Comparison of ENCODE assay signal across 8 cellular contexts in genomic region chr4:39528056-39528465, GRCh38. TPM values are rescaled to one million over a fixed set of nuclear protein-coding genes. Genes with fewer than 3 reads are reported as not detected.
DNase-seq lines count a peak whose midpoint lies in the region; ATAC-seq and TF ChIP-seq lines count a peak whose summit lies in the region.

No MANE protein-coding gene starts in this region.

- H3K4me1 Mint-ChIP-seq in H9 = peaks cover 12 to 15% of the 10 kb centered on the region in 2 experiments
- peaks cover 20% of the 10 kb centered on the region for H3K4me1 Mint-ChIP-seq in activated CD8-positive, alpha-beta T cell treated with anti-CD3 and anti-CD28 coated beads, Interleukin-2, amount 10 ng/mL, durations not matched to agents 7 days and 5 days (ENCODE audit: low read depth)
- peaks cover 4% of the 10 kb centered on the region for H3K4me1 Mint-ChIP-seq in glutamatergic neuron (ENCODE audit: low read depth, unreplicated experiment)

- H3K27ac Mint-ChIP-seq in H9 (peak overlapping the region; percentile 71 to 97 (median 92)), glutamatergic neuron (ENCODE audit: unreplicated experiment) (peak overlapping the region; percentile 98)
- peak overlapping the region; percentile 81 for H3K27ac Mint-ChIP-seq in activated CD8-positive, alpha-beta T cell treated with anti-CD3 and anti-CD28 coated beads, Interleukin-2, amount 10 ng/mL, durations not matched to agents 7 days and 5 days

- H2BK120ac ChIP-seq in H9 (ENCODE audit: low read depth, low read length, poor library complexity, severe bottlenecking) = no peak overlapping the region

- peak overlapping the region; percentile 25 for H3K18ac ChIP-seq in H9 (ENCODE audit: insufficient read length, low read depth, low read length)

- H2BK5ac ChIP-seq in H9 (ENCODE audit: insufficient read length, low read length) = no peak overlapping the region

- DNase-seq in H9 (no peak), glutamatergic neuron (no peak), posterior vena cava (ENCODE audit: low spot score) (peak; percentile 97), HK-2 (ENCODE audit: unreplicated experiment) (no peak), A172 (ENCODE audit: low spot score) (no peak)
- DNase-seq in activated CD8-positive, alpha-beta T cell treated with anti-CD3 and anti-CD28 coated beads, Interleukin-2, amount 10 ng/mL, durations not matched to agents 7 days and 5 days = no peak

- no peak overlapping the region for H3T11ph ChIP-seq in H9 (ENCODE audit: low read length)

- H3K23ac ChIP-seq in H9 (ENCODE audit: insufficient read length, low read depth, low read length) = no peak overlapping the region

- intact Hi-C loops in posterior vena cava (cut with DNase I) = loop anchor here in 1 of 2 donors (5.0 kb wide), 1 partner anchor 109 kb away; the partner anchor contains the start of gene SMIM14

- H3K56ac ChIP-seq in H9 (ENCODE audit: insufficient read length, low read depth, low read length) = no peak overlapping the region

- H4K5ac ChIP-seq in H9 (ENCODE audit: insufficient read length, low read depth, low read length) = no peak overlapping the region

- peaks cover 40 to 50% (median 46%) of the 10 kb centered on the region in 3 experiments for H3K36me3 Mint-ChIP-seq in H9 (ENCODE audit: insufficient read depth in 1 of 3, low read depth in 3 of 3)
- peaks cover 20% of the 10 kb centered on the region for H3K36me3 Mint-ChIP-seq in activated CD8-positive, alpha-beta T cell treated with anti-CD3 and anti-CD28 coated beads, Interleukin-2, amount 10 ng/mL, durations not matched to agents 7 days and 5 days (ENCODE audit: low read depth)
- H3K36me3 Mint-ChIP-seq in glutamatergic neuron (ENCODE audit: unreplicated experiment) = peaks cover 28% of the 10 kb centered on the region

- peak overlapping the region; percentile 90 for H3K4me2 ChIP-seq in H9 (ENCODE audit: insufficient read depth, insufficient read length, low read length)

- H3K27me3 Mint-ChIP-seq in H9 (ENCODE audit: low read depth) = no peaks in the 10 kb centered on the region; the same call in 1 of the 2 replicates
- peaks cover 2% of the 10 kb centered on the region for H3K27me3 Mint-ChIP-seq in activated CD8-positive, alpha-beta T cell treated with anti-CD3 and anti-CD28 coated beads, Interleukin-2, amount 10 ng/mL, durations not matched to agents 7 days and 5 days (ENCODE audit: low read depth)
- H3K27me3 Mint-ChIP-seq in glutamatergic neuron (ENCODE audit: unreplicated experiment) = peaks cover 7% of the 10 kb centered on the region

- H2AFZ ChIP-seq in H9 (ENCODE audit: low read length) = no peak overlapping the region

- no peak overlapping the region for H2BK15ac ChIP-seq in H9 (ENCODE audit: low read depth, low read length)

- no CpG with 5 or more reads among the region's 22 CpGs for WGBS in H9 (ENCODE audit: extremely low coverage, insufficient read length, low lambda C conversion rate)

- H3K23me2 ChIP-seq in H9 (ENCODE audit: insufficient read length, low read depth, low read length, poor library complexity, severe bottlenecking) = peaks cover 9% of the 10 kb centered on the region

- H3K9me3 Mint-ChIP-seq in H9 (peaks cover 38 to 39% of the 10 kb centered on the region in 2 experiments), glutamatergic neuron (ENCODE audit: unreplicated experiment) (peaks cover 16% of the 10 kb centered on the region)
- H3K9me3 Mint-ChIP-seq in activated CD8-positive, alpha-beta T cell treated with anti-CD3 and anti-CD28 coated beads, Interleukin-2, amount 10 ng/mL, durations not matched to agents 7 days and 5 days (ENCODE audit: insufficient read depth) = peaks cover 18% of the 10 kb centered on the region

- CTCF ChIA-PET in activated CD8-positive, alpha-beta T cell treated with anti-CD3 and anti-CD28 coated beads, Interleukin-2, amount 10 ng/mL, durations not matched to agents 7 days and 5 days (lab: Charles Lee) = no interaction called here

- TF ChIP-seq CTCF in 22Rv1 (IDR thresholded peaks at IDR 0.05) = no peak
- TF ChIP-seq CTCF in H9 (conservative IDR thresholded peaks at IDR 0.05) = no peak
- TF ChIP-seq CTCF in glutamatergic neuron (IDR thresholded peaks at IDR 0.05; ENCODE audit: partially characterized antibody, unreplicated experiment) = no peak

- H3K27ac ChIP-seq in 22Rv1 (peak overlapping the region; percentile 91), H9 (ENCODE audit: insufficient read length, low read depth, low read length) (no peak overlapping the region)

- H3K27me3 ChIP-seq in H9 (ENCODE audit: insufficient read depth, low read length) = no peaks in the 10 kb centered on the region

- H4K91ac ChIP-seq in H9 (ENCODE audit: insufficient read length, low read depth, low read length) = no peak overlapping the region

- H4K8ac ChIP-seq in H9 (replicated peaks; ENCODE audit: insufficient read length, low read depth, low read length) = no peak overlapping the region

- H3K14ac ChIP-seq in H9 (ENCODE audit: insufficient read depth, low read length) = peak overlapping the region; percentile 68; the same call in 1 of the 2 replicates

- H3K4me3 Mint-ChIP-seq in H9 (peak overlapping the region; percentile 97 to 99), glutamatergic neuron (ENCODE audit: unreplicated experiment) (peak overlapping the region; percentile 100)
- H3K4me3 Mint-ChIP-seq in activated CD8-positive, alpha-beta T cell treated with anti-CD3 and anti-CD28 coated beads, Interleukin-2, amount 10 ng/mL, durations not matched to agents 7 days and 5 days = peak overlapping the region; percentile 98

- ATAC-seq in activated CD8-positive, alpha-beta T cell treated with anti-CD3 and anti-CD28 coated beads, Interleukin-2, amount 10 ng/mL, durations not matched to agents 7 days and 5 days = no peak
- no peak for ATAC-seq in GM19452 (IDR thresholded peaks at IDR 0.05; ENCODE audit: unreplicated experiment)

- H2AK5ac ChIP-seq in H9 (ENCODE audit: insufficient read length, low read length) = no peak overlapping the region

- H3K4ac ChIP-seq in H9 (ENCODE audit: low read depth, low read length) = no peak overlapping the region

- H4K20me1 ChIP-seq in H9 (ENCODE audit: control insufficient read depth, insufficient read depth, insufficient read length) = no peaks in the 10 kb centered on the region

- peak overlapping the region; percentile 87 for H3K9ac ChIP-seq in H9 (ENCODE audit: extremely low read depth, insufficient read length, low read length)

- peaks cover 3% of the 10 kb centered on the region for H3K79me1 ChIP-seq in H9 (ENCODE audit: insufficient read depth, low read depth, low read length, poor library complexity, severe bottlenecking)

- no peak overlapping the region for H2BK12ac ChIP-seq in H9 (ENCODE audit: insufficient read length, low read depth, low read length)

- H3K4me1 ChIP-seq in H9 (ENCODE audit: insufficient read depth, low read length) = no peaks in the 10 kb centered on the region

- POLR2A ChIA-PET in activated CD8-positive, alpha-beta T cell treated with anti-CD3 and anti-CD28 coated beads, Interleukin-2, amount 10 ng/mL, durations not matched to agents 7 days and 5 days (lab: Charles Lee) = interaction anchor here (1.1 kb wide), 1 partner anchor 109 kb away, joined by 3 read pairs; no protein-coding TSS in a partner anchor

- peaks cover 7% of the 10 kb centered on the region; the same call in 1 of the 2 replicates for H3K79me2 ChIP-seq in H9 (ENCODE audit: insufficient read depth, low read length)

- H2BK20ac ChIP-seq in H9 (ENCODE audit: low read depth, low read length, poor library complexity, severe bottlenecking) = no peak overlapping the region

- H3K9me3 ChIP-seq in H9 (ENCODE audit: control insufficient read depth, low read depth, low read length) = peaks cover 29% of the 10 kb centered on the region

RNA-seq across cellular contexts. Expression of gene UGDH, which starts 0.8 kb away (rescaled TPM):
- 104 and 109 TPM in 2 replicates for total RNA-seq in H9 (2021)
- total RNA-seq in activated CD8-positive, alpha-beta T cell treated with anti-CD3 and anti-CD28 coated beads, Interleukin-2, amount 10 ng/mL, durations not matched to agents 7 days and 5 days = 10 to 100 TPM; 11.1 to 11.7 TPM
- total RNA-seq in glutamatergic neuron (ENCODE audit: unreplicated experiment) = 32.3 TPM
- 100 to 1,000 TPM; 107 to 167 TPM for total RNA-seq in posterior vena cava
- 71.1 and 82.8 TPM in 2 replicates for total RNA-seq in A172 (2014; rRNA removed; shearing (Covaris generic))
